1 cellular context compared by ENCODE assay signal in the genomic region with DNA sequence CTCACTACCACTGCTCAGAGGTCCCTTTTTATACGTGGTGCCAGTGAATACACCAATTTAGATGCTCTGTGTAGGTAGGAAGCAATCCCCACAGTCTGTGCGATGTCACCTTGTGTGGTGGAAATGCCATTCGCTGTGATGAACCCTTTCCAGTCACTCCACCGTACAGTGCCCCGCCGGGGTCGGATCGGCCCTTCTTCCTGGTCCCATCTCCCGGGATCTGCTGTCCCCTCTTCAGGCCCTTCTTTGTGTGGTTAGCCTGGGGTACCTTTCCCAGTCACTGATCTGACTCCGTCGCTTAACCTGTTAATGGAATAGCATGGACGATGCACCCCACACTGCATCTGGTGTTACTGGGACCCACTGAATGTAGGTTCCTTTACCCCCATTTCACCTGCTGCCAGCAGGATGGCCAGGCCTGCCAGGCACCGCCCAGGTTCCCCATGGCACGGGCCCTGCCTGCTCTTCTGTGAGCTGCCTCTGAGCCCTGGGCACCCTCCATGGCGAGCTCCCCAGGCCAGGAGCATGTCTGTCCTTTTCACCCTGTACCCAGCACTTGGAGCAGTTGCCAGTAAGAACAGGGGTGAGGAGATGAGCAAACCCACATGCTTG.
TF ChIP-seq lines count a peak whose summit lies in the region.

No MANE protein-coding gene starts in this region.

TF ChIP-seq in GM23338, 12 proteins besides CTCF, POLR2A, EP300 and RAD21 (continued from another document):
- TF ChIP-seq, protein P1, sequence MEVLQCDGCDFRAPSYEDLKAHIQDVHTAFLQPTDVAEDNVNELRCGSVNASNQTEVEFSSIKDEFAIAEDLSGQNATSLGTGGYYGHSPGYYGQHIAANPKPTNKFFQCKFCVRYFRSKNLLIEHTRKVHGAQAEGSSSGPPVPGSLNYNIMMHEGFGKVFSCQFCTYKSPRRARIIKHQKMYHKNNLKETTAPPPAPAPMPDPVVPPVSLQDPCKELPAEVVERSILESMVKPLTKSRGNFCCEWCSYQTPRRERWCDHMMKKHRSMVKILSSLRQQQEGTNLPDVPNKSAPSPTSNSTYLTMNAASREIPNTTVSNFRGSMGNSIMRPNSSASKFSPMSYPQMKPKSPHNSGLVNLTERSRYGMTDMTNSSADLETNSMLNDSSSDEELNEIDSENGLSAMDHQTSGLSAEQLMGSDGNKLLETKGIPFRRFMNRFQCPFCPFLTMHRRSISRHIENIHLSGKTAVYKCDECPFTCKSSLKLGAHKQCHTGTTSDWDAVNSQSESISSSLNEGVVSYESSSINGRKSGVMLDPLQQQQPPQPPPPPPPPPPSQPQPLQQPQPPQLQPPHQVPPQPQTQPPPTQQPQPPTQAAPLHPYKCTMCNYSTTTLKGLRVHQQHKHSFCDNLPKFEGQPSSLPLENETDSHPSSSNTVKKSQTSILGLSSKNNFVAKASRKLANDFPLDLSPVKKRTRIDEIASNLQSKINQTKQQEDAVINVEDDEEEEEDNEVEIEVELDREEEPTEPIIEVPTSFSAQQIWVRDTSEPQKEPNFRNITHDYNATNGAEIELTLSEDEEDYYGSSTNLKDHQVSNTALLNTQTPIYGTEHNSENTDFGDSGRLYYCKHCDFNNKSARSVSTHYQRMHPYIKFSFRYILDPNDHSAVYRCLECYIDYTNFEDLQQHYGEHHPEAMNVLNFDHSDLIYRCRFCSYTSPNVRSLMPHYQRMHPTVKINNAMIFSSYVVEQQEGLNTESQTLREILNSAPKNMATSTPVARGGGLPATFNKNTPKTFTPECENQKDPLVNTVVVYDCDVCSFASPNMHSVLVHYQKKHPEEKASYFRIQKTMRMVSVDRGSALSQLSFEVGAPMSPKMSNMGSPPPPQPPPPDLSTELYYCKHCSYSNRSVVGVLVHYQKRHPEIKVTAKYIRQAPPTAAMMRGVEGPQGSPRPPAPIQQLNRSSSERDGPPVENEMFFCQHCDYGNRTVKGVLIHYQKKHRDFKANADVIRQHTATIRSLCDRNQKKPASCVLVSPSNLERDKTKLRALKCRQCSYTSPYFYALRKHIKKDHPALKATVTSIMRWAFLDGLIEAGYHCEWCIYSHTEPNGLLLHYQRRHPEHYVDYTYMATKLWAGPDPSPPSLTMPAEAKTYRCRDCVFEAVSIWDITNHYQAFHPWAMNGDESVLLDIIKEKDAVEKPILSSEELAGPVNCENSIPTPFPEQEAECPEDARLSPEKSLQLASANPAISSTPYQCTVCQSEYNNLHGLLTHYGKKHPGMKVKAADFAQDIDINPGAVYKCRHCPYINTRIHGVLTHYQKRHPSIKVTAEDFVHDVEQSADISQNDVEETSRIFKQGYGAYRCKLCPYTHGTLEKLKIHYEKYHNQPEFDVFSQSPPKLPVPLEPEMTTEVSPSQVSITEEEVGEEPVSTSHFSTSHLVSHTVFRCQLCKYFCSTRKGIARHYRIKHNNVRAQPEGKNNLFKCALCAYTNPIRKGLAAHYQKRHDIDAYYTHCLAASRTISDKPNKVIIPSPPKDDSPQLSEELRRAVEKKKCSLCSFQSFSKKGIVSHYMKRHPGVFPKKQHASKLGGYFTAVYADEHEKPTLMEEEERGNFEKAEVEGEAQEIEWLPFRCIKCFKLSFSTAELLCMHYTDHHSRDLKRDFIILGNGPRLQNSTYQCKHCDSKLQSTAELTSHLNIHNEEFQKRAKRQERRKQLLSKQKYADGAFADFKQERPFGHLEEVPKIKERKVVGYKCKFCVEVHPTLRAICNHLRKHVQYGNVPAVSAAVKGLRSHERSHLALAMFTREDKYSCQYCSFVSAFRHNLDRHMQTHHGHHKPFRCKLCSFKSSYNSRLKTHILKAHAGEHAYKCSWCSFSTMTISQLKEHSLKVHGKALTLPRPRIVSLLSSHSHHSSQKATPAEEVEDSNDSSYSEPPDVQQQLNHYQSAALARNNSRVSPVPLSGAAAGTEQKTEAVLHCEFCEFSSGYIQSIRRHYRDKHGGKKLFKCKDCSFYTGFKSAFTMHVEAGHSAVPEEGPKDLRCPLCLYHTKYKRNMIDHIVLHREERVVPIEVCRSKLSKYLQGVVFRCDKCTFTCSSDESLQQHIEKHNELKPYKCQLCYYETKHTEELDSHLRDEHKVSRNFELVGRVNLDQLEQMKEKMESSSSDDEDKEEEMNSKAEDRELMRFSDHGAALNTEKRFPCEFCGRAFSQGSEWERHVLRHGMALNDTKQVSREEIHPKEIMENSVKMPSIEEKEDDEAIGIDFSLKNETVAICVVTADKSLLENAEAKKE (CRISPR knock-in tag; IDR thresholded peaks at IDR 0.05): no peak
- TF ChIP-seq, protein P2, sequence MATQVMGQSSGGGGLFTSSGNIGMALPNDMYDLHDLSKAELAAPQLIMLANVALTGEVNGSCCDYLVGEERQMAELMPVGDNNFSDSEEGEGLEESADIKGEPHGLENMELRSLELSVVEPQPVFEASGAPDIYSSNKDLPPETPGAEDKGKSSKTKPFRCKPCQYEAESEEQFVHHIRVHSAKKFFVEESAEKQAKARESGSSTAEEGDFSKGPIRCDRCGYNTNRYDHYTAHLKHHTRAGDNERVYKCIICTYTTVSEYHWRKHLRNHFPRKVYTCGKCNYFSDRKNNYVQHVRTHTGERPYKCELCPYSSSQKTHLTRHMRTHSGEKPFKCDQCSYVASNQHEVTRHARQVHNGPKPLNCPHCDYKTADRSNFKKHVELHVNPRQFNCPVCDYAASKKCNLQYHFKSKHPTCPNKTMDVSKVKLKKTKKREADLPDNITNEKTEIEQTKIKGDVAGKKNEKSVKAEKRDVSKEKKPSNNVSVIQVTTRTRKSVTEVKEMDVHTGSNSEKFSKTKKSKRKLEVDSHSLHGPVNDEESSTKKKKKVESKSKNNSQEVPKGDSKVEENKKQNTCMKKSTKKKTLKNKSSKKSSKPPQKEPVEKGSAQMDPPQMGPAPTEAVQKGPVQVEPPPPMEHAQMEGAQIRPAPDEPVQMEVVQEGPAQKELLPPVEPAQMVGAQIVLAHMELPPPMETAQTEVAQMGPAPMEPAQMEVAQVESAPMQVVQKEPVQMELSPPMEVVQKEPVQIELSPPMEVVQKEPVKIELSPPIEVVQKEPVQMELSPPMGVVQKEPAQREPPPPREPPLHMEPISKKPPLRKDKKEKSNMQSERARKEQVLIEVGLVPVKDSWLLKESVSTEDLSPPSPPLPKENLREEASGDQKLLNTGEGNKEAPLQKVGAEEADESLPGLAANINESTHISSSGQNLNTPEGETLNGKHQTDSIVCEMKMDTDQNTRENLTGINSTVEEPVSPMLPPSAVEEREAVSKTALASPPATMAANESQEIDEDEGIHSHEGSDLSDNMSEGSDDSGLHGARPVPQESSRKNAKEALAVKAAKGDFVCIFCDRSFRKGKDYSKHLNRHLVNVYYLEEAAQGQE (IDR thresholded peaks at IDR 0.05; ENCODE audit: unreplicated experiment): no peak
- TF ChIP-seq ZNF331 (CRISPR knock-in tag; IDR thresholded peaks at IDR 0.05; ENCODE audit: low read depth): no peak
- no peak for TF ChIP-seq EZH2 (IDR thresholded peaks at IDR 0.05; ENCODE audit: low read depth, unreplicated experiment)
- TF ChIP-seq NANOG (IDR thresholded peaks at IDR 0.05; ENCODE audit: borderline replicate concordance): no peak
- TF ChIP-seq EZH2phosphoT487 (IDR thresholded peaks at IDR 0.05; ENCODE audit: unreplicated experiment): no peak
TF ChIP-seq in GM23338: peak in this region for 0.
